ENCODE assay signal across 1 cellular context in the genomic region with DNA sequence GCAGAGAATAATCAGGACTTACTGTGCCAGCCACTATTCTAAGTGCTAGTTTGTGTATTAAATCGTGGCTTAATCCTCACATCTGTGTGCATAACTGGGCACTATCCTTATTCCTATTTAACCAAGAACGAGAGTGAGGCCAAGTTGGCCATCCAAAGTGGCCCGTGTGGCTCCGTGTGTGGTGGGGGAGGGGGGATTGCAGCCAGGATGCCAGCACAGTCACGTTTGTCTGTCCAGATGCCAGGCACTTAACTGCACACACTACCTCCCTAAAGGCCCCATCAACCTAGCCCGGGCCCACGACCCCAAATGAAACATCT.
TF ChIP-seq lines count a peak whose summit lies in the region.

No MANE protein-coding gene starts in this region.

TF ChIP-seq in H1, 55 proteins besides CTCF, POLR2A, EP300 and RAD21 (continued from another document):
- TF ChIP-seq, protein P1, sequence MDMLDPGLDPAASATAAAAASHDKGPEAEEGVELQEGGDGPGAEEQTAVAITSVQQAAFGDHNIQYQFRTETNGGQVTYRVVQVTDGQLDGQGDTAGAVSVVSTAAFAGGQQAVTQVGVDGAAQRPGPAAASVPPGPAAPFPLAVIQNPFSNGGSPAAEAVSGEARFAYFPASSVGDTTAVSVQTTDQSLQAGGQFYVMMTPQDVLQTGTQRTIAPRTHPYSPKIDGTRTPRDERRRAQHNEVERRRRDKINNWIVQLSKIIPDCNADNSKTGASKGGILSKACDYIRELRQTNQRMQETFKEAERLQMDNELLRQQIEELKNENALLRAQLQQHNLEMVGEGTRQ (IDR thresholded peaks at IDR 0.05; ENCODE audit: low read length) = no peak
- TF ChIP-seq CEBPB (IDR thresholded peaks at IDR 0.05; ENCODE audit: low read depth, low read length) (no peak), CTBP2 (IDR thresholded peaks at IDR 0.05; ENCODE audit: borderline replicate concordance, insufficient read depth, insufficient read length, low read length) (no peak), TCF12 (IDR thresholded peaks at IDR 0.05; ENCODE audit: low read depth, low read length) (no peak), CBX8 (IDR thresholded peaks at IDR 0.05; ENCODE audit: borderline replicate concordance, low read depth, low read length) (no peak), CREB1 (IDR thresholded peaks at IDR 0.05) (no peak), KDM1A (IDR thresholded peaks at IDR 0.05; ENCODE audit: borderline replicate concordance, low read length) (no peak), RFX5 (IDR thresholded peaks at IDR 0.05; ENCODE audit: borderline replicate concordance, low read depth, low read length) (no peak), CHD2 (IDR thresholded peaks at IDR 0.05; ENCODE audit: low read length) (no peak), SRF (IDR thresholded peaks at IDR 0.05; ENCODE audit: low read depth, low read length) (no peak), CBX5 (IDR thresholded peaks at IDR 0.05; ENCODE audit: low read depth, low read length) (no peak)
- TF ChIP-seq, protein P2, sequence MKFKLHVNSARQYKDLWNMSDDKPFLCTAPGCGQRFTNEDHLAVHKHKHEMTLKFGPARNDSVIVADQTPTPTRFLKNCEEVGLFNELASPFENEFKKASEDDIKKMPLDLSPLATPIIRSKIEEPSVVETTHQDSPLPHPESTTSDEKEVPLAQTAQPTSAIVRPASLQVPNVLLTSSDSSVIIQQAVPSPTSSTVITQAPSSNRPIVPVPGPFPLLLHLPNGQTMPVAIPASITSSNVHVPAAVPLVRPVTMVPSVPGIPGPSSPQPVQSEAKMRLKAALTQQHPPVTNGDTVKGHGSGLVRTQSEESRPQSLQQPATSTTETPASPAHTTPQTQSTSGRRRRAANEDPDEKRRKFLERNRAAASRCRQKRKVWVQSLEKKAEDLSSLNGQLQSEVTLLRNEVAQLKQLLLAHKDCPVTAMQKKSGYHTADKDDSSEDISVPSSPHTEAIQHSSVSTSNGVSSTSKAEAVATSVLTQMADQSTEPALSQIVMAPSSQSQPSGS (IDR thresholded peaks at IDR 0.05; ENCODE audit: low read length) = no peak
